7 cellular contexts compared by ENCODE assay signal in genomic region chr1:113721010-113721409, GRCh38.
"Had no signal": no experiment of that assay in that cellular context is flagged by ENCODE, and none has a peak within 500 bp of the region (broad histone marks: within the 10 kb centered on the region; RNA-seq: fewer than 3 reads in every experiment).

No MANE protein-coding gene starts in this region.

- DNase-seq: IMR-90, KBM-7, KG1 had no signal

- FAIRE-seq: HepG2, HTR-8/SVneo had no signal

- H3K27ac ChIP-seq: HL-60 had no signal

- H3K27me3 Mint-ChIP-seq: IgD-negative memory B cell had no signal

- H3K4me3 Mint-ChIP-seq: IgD-negative memory B cell had no signal

- ATAC-seq: HepG2 had no signal

- H3K27ac Mint-ChIP-seq: IgD-negative memory B cell had no signal
